Comparison of ENCODE assay signal across 8 cellular contexts in genomic region chr19:52453324-52454094, GRCh38. TPM values are rescaled to one million over a fixed set of nuclear protein-coding genes. Genes with fewer than 3 reads are reported as not detected.
DNase-seq lines count a peak whose midpoint lies in the region; ATAC-seq and TF ChIP-seq lines count a peak whose summit lies in the region.

Gene ZNF578 (plus strand): TSS chr19:52453553. CDS start chr19:52501846, 48,293 bp downstream.

- peak within 1 kb of the TSS; percentile 85 for H3K4me3 ChIP-seq in CD4-positive, CD25-positive, alpha-beta regulatory T cell (ENCODE audit: low read depth, low read length)

- no peak for TF ChIP-seq CTCF in nephron progenitor cell (IDR thresholded peaks at IDR 0.05)

- peaks cover 47% of the 10 kb centered on the region for H3K36me3 Mint-ChIP-seq in CD4-positive, CD25-positive, alpha-beta regulatory T cell
- peaks cover 4% of the 10 kb centered on the region for H3K36me3 Mint-ChIP-seq in nephron progenitor cell (ENCODE audit: low read depth)

- no peaks in the 10 kb centered on the region for H3K27me3 ChIP-seq in CD4-positive, CD25-positive, alpha-beta regulatory T cell (ENCODE audit: control insufficient read depth, insufficient read depth, low read length)

- H3K9me3 ChIP-seq in CD4-positive, CD25-positive, alpha-beta regulatory T cell (ENCODE audit: control insufficient read depth in 2 of 2, low read length in 2 of 2): peaks cover 56 to 90% of the 10 kb centered on the region in 2 experiments

- H3K36me3 ChIP-seq in CD4-positive, CD25-positive, alpha-beta regulatory T cell (ENCODE audit: control insufficient read depth, insufficient read depth, low read length): peaks cover 18% of the 10 kb centered on the region

- ATAC-seq in CD4-positive, CD25-positive, alpha-beta regulatory T cell (ENCODE audit: low read depth in 2 of 2): peak; percentile 68 to 73
- no peak for ATAC-seq in GM21737 (IDR thresholded peaks at IDR 0.05; ENCODE audit: unreplicated experiment)

- peaks cover 0 to 88% (median 46%) of the 10 kb centered on the region in 7 donors for H3K9me3 Mint-ChIP-seq in CD4-positive, CD25-positive, alpha-beta regulatory T cell
- peaks cover 92% of the 10 kb centered on the region for H3K9me3 Mint-ChIP-seq in nephron progenitor cell

- H3K27ac ChIP-seq in CD4-positive, CD25-positive, alpha-beta regulatory T cell (ENCODE audit: insufficient read depth, low read length, poor library complexity, severe bottlenecking): no peak within 1 kb of the TSS

- peak; percentile 11 to 74 (median 57) for DNase-seq in CD4-positive, CD25-positive, alpha-beta regulatory T cell
- DNase-seq in NCI-H524 treated with DMSO at 0.1 percent for 48 hours (lab: John Stamatoyannopoulos, UW) (peak; percentile 19), fibroblast of peridontal ligament (ENCODE audit: extremely low read depth) (peak; percentile 86), nephron progenitor cell (peak; percentile 1), islet precursor cell (no peak)
- DNase-seq in activated T-helper 1 cell treated with anti-CD3 and anti-CD28 coated beads, Interleukin-2, amount 50 U/mL, for 16 hours (ENCODE audit: low read depth in 1 of 2, low spot score in 1 of 2): peak; percentile 12 to 45
- peak; percentile 52 for DNase-seq in stimulated activated naive CD4-positive, alpha-beta T cell treated with Interleukin-2 at 50 U/mL for 16 hours (lab: John Stamatoyannopoulos, UW)

- H3K4me1 Mint-ChIP-seq in CD4-positive, CD25-positive, alpha-beta regulatory T cell: peaks cover 0 to 26% (median 3%) of the 10 kb centered on the region in 4 donors
- H3K4me1 Mint-ChIP-seq in nephron progenitor cell: no peaks in the 10 kb centered on the region

- H3K27me3 Mint-ChIP-seq in CD4-positive, CD25-positive, alpha-beta regulatory T cell: no peaks in the 10 kb centered on the region
- peaks cover 5% of the 10 kb centered on the region for H3K27me3 Mint-ChIP-seq in nephron progenitor cell (ENCODE audit: low read depth, poor library complexity)

- H3K4me3 Mint-ChIP-seq in CD4-positive, CD25-positive, alpha-beta regulatory T cell: peak within 1 kb of the TSS; percentile 83 to 91 (median 84)
- H3K4me3 Mint-ChIP-seq in nephron progenitor cell: peak within 1 kb of the TSS; percentile 32

- no peaks in the 10 kb centered on the region for H3K4me1 ChIP-seq in CD4-positive, CD25-positive, alpha-beta regulatory T cell (ENCODE audit: control insufficient read depth, insufficient read depth, low read length, poor library complexity, severe bottlenecking)

- H3K27ac Mint-ChIP-seq in CD4-positive, CD25-positive, alpha-beta regulatory T cell: peak within 1 kb of the TSS in 2 of 3 donors; percentile 14 to 67
- no peak within 1 kb of the TSS for H3K27ac Mint-ChIP-seq in nephron progenitor cell

RNA-seq across cellular contexts. Expression of gene ZNF578, which starts in this region (rescaled TPM):
- 0.27 TPM for total RNA-seq in CD4-positive, CD25-positive, alpha-beta regulatory T cell
- polyA plus RNA-seq in CD4-positive, CD25-positive, alpha-beta regulatory T cell: 1 to 10 TPM; 2.5 to 5.9 (median 3.1) TPM
